ENCODE assay signal across 35 cellular contexts in the genomic region with DNA sequence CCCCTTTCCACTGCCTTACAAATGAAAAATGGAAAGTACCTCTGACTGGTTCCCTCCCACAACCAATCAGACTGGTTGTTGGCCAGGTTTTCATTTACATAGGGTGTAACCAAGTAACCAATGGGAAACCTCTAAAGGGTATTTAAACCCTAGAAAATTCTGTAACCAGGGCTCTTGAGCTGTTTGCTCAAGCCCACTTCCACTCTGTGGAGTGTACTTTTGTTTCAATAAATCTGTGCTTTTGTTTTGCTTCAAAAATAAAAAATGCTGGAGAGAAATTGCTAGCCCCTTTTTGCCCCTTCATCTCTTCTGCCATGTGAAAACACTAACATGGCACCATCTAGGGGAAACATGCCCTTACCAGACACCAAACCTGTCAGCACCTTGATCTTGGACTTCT.
A peak's percentile ranks its signal among the peaks of the same experiment; 100 is the strongest.
DNase-seq lines count a peak whose midpoint lies in the region; ATAC-seq, FAIRE-seq and TF ChIP-seq lines count a peak whose summit lies in the region.
"Had no signal": no experiment of that assay in that cellular context is flagged by ENCODE, and none has a peak within 500 bp of the region (broad histone marks: within the 10 kb centered on the region; RNA-seq: fewer than 3 reads in every experiment).

No MANE protein-coding gene starts in this region.

- H3K36me3 ChIP-seq in HepG2 (replicated peaks in 1 of 2; ENCODE audit: control insufficient read depth in 1 of 2, insufficient read depth in 2 of 2, low read length in 2 of 2), result no peaks in the 10 kb centered on the region
- no peaks in the 10 kb centered on the region for H3K36me3 ChIP-seq in right lobe of liver
- H3K36me3 ChIP-seq in OCI-LY7 (ENCODE audit: insufficient read depth, low read length), result no peaks in the 10 kb centered on the region
- H3K36me3 ChIP-seq: BE2C, BLaER1 had no signal

- H3K9me3 ChIP-seq in HepG2 (ENCODE audit: low read length) (peaks cover 10% of the 10 kb centered on the region), right lobe of liver (no peaks in the 10 kb centered on the region), OCI-LY7 (ENCODE audit: low read length) (peaks cover 8% of the 10 kb centered on the region; the same call in 1 of the 2 replicates)
- H3K9me3 ChIP-seq: BE2C had no signal

- no TSS peak for BruUV-seq in HepG2 (replicated peaks; lab: Mats Ljungman, UMichigan)
- no TSS peak for BruUV-seq in OCI-LY7 (replicated peaks; lab: Mats Ljungman, UMichigan)

- TF ChIP-seq RAD21 in HepG2 (CRISPR knock-in tag; IDR thresholded peaks at IDR 0.05), result no peak

- intact Hi-C loops in HepG2 (cut with micrococcal nuclease; ENCODE audit: unreplicated experiment) (no loop called here), right lobe of liver (cut with DNase I) (no loop called here), OCI-LY7 (cut with micrococcal nuclease; ENCODE audit: unreplicated experiment) (no loop called here)

- H3K27ac ChIP-seq in HepG2 (ENCODE audit: extremely low read length, insufficient read depth, low read length) (no peak overlapping the region), right lobe of liver (no peak overlapping the region), OCI-LY7 (ENCODE audit: low read depth, low read length, poor library complexity, severe bottlenecking) (no peak overlapping the region)
- H3K27ac ChIP-seq: 22Rv1; A549; BLaER1; BLaER1 treated with 17β-estradiol and CSF1 and Interleukin-3, amounts not matched to agents 10 nM and 100 nM; C4-2B had no signal

- H4K20me1 ChIP-seq in HepG2 (ENCODE audit: insufficient read depth, low read length) (no peaks in the 10 kb centered on the region), OCI-LY7 (ENCODE audit: insufficient read depth, low read length) (no peaks in the 10 kb centered on the region)
- H4K20me1 ChIP-seq: BLaER1; BLaER1 treated with 17β-estradiol and CSF1 and Interleukin-3, amounts not matched to agents 10 nM and 100 nM had no signal

- DNase-seq in HepG2 (ENCODE audit: low spot score), result no peak
- no peak for DNase-seq in right lobe of liver
- DNase-seq in Caki2 (ENCODE audit: low read depth), result peak; percentile 8
- peak; percentile 20 for DNase-seq in astrocyte of the hippocampus (ENCODE audit: low read depth, low spot score)
- DNase-seq in urothelium cell line (ENCODE audit: low spot score), result no peak
- DNase-seq in NCI-H2029 (lab: John Stamatoyannopoulos, UW), result no peak
- DNase-seq in OCI-LY7 (ENCODE audit: low spot score), result no peak
- DNase-seq: 8988T; ACHN; AML-193; BE2C; C1 segment of cervical spinal cord; Caco-2; Calu3; CD4-positive, alpha-beta memory T cell; CD4-positive, alpha-beta T cell; CD4-positive, CD25-positive, alpha-beta regulatory T cell; CD8-positive, alpha-beta memory T cell; CD8-positive, alpha-beta T cell; COR-L47; DMS 273 treated with DMSO at 0.1 percent for 48 hours; DMS153; DMS53; DMS79; DMS79 treated with DMSO at 0.1 percent for 48 hours; DND-41; EL had no signal

- POLR2A ChIA-PET in HepG2 (lab: Yijun Ruan, JAX), result no interaction called here
- POLR2A ChIA-PET in OCI-LY7 (lab: Charles Lee), result no interaction called here

- H2AFZ ChIP-seq in HepG2 (ENCODE audit: low read length), result no peak overlapping the region
- no peak overlapping the region for H2AFZ ChIP-seq in OCI-LY7 (ENCODE audit: low read length)

- TF ChIP-seq CTCF in HepG2 (CRISPR knock-in tag; IDR thresholded peaks at IDR 0.05) (no peak), right lobe of liver (IDR thresholded peaks at IDR 0.05) (no peak), OCI-LY7 (conservative IDR thresholded peaks at IDR 0.05; ENCODE audit: low read length) (no peak)

- H3K79me2 ChIP-seq in HepG2 (ENCODE audit: insufficient read depth, low read length) (no peaks in the 10 kb centered on the region), OCI-LY7 (ENCODE audit: insufficient read depth, low read depth, low read length) (no peaks in the 10 kb centered on the region)

- no peak for TF ChIP-seq EP300 in HepG2 (IDR thresholded peaks at IDR 0.05; ENCODE audit: low read depth in 2 of 2, low read length in 2 of 2)
- no peak for TF ChIP-seq EP300 in HepG2 (CRISPR knock-in tag; IDR thresholded peaks at IDR 0.05; ENCODE audit: borderline replicate concordance)

- no peaks in the 10 kb centered on the region for H3K9me2 ChIP-seq in OCI-LY7 (ENCODE audit: insufficient read depth, low read length)

- H3K4me3 ChIP-seq in HepG2 (replicated peaks in 1 of 3; ENCODE audit: insufficient read depth in 1 of 3, low read depth in 2 of 3, low read length in 3 of 3) (no peak overlapping the region), right lobe of liver (no peak overlapping the region), OCI-LY7 (ENCODE audit: low read depth, low read length, poor library complexity, severe bottlenecking) (no peak overlapping the region)
- H3K4me3 ChIP-seq: A549; BLaER1; BLaER1 treated with 17β-estradiol and CSF1 and Interleukin-3, amounts not matched to agents 10 nM and 100 nM had no signal

- no peaks in the 10 kb centered on the region for H3K27me3 ChIP-seq in HepG2 (ENCODE audit: control insufficient read depth in 1 of 2, insufficient read depth in 2 of 2, low read length in 2 of 2)
- H3K27me3 ChIP-seq in right lobe of liver, result no peaks in the 10 kb centered on the region
- H3K27me3 ChIP-seq: BE2C; BLaER1; BLaER1 treated with 17β-estradiol and CSF1 and Interleukin-3, amounts not matched to agents 10 nM and 100 nM had no signal

- H3K4me1 ChIP-seq in HepG2 (ENCODE audit: insufficient read depth, low read length), result 0 out of 2 replicates have a peak, but pooled peaks cover 4% of the 10 kb centered on the region
- no peaks in the 10 kb centered on the region for H3K4me1 ChIP-seq in right lobe of liver
- no peaks in the 10 kb centered on the region for H3K4me1 ChIP-seq in OCI-LY7 (ENCODE audit: insufficient read depth, low read length, poor library complexity, severe bottlenecking)
- H3K4me1 ChIP-seq: BE2C had no signal

- in situ Hi-C loops in HepG2 (cut with HindIII; ENCODE audit: extremely low pct_ligation_motif_present, low pct_unique_long_range_greater_than_20kb), result no loop called here
- in situ Hi-C loops in Caki2 (cut with HindIII; ENCODE audit: low pct_unique_long_range_greater_than_20kb, low sequenced_read_pairs), result no loop called here

- no peak for TF ChIP-seq POLR2A in HepG2 (IDR thresholded peaks at IDR 0.05; ENCODE audit: insufficient read depth in 1 of 2, low read depth in 2 of 2, low read length in 2 of 2)
- no peak for TF ChIP-seq POLR2A in right lobe of liver (IDR thresholded peaks at IDR 0.05)

- ATAC-seq in HepG2 (no peak), right lobe of liver (no peak), GM21526 (IDR thresholded peaks at IDR 0.05; ENCODE audit: low FRiP score, unreplicated experiment) (no peak)
- ATAC-seq: A549; CD8-positive, alpha-beta T cell had no signal

- FAIRE-seq in HepG2 (lab: Jason Lieb, UNC), result no peak
- peak; percentile 23 for FAIRE-seq in urothelium cell line (lab: Jason Lieb, UNC)
- FAIRE-seq: A204.1, A549, D721Med had no signal

- CTCF ChIA-PET in HepG2 (lab: Yijun Ruan, JAX; ENCODE audit: low intra/inter-chr PET ratio, low total read pairs), result no interaction called here
- CTCF ChIA-PET in OCI-LY7 (lab: Charles Lee; ENCODE audit: unreplicated experiment), result no interaction called here

- H3K4me2 ChIP-seq in HepG2 (ENCODE audit: low read depth, low read length), result no peak overlapping the region
- no peak overlapping the region for H3K4me2 ChIP-seq in OCI-LY7 (ENCODE audit: low read length)
- H3K4me2 ChIP-seq: A549; BLaER1; BLaER1 treated with 17β-estradiol and CSF1 and Interleukin-3, amounts not matched to agents 10 nM and 100 nM had no signal

- no peak overlapping the region for H3K9ac ChIP-seq in HepG2 (ENCODE audit: insufficient read depth, low read depth, low read length)
- H3K9ac ChIP-seq: BLaER1; BLaER1 treated with 17β-estradiol and CSF1 and Interleukin-3, amounts not matched to agents 10 nM and 100 nM had no signal

TF ChIP-seq in HepG2, 621 proteins besides CTCF, POLR2A, EP300 and RAD21:
- no peak for TF ChIP-seq TBP (CRISPR knock-in tag; IDR thresholded peaks at IDR 0.05)
- TF ChIP-seq, protein P1, sequence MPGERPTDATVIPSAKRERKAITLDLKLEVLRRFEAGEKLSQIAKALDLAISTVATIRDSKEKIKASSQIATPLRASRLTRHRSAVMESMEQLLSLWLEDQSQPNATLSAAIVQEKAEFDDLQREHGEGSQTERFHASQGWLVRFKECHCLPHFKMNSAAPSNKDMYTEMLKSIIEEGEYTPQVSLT (CRISPR knock-in tag; IDR thresholded peaks at IDR 0.05; ENCODE audit: borderline replicate concordance, low read depth), result no peak
- TF ChIP-seq ZNF20 (CRISPR knock-in tag; IDR thresholded peaks at IDR 0.05), result peak; percentile 94

Comparison
In these comparisons a context has a peak if more than half of its experiments do, and no peak if none do; other contexts are left out.
1. DNase-seq: peak in Caki2 (single experiment) and astrocyte of the hippocampus (single experiment); none in HepG2 (single experiment), right lobe of liver (0 of 3), urothelium cell line (single experiment), NCI-H2029 (single experiment) and OCI-LY7 (single experiment).